In genomic region chr6:166584813-166585429, GRCh38 we compare ENCODE assay signal across 17 cellular contexts. TPM values are rescaled to one million over a fixed set of nuclear protein-coding genes. Genes with fewer than 3 reads are reported as not detected.
DNase-seq lines count a peak whose midpoint lies in the region; ATAC-seq and TF ChIP-seq lines count a peak whose summit lies in the region.
"Had no signal": no experiment of that assay in that cellular context is flagged by ENCODE, and none has a peak within 500 bp of the region (broad histone marks: within the 10 kb centered on the region; RNA-seq: fewer than 3 reads in every experiment).

No MANE protein-coding gene starts in this region.

- H3K4me3 ChIP-seq in choroid plexus epithelial cell (ENCODE audit: low read depth, low read length) = no peak overlapping the region
- H3K4me3 ChIP-seq: BLaER1, HAP-1, Peyer's patch had no signal

- peak; percentile 48 for DNase-seq in CD1c-positive myeloid dendritic cell (ENCODE audit: extremely low spot score)
- DNase-seq in MV-4-11 (lab: John Stamatoyannopoulos, UW) = peak; percentile 29
- peak; percentile 58 for DNase-seq in choroid plexus epithelial cell (ENCODE audit: low read depth)
- DNase-seq in superior temporal gyrus (ENCODE audit: extremely low spot score) = peak; percentile 56
- no peak for DNase-seq in NOMO-1 treated with DMSO at 0.1 percent for 48 hours (lab: John Stamatoyannopoulos, UW; ENCODE audit: unreplicated experiment)
- no peak for DNase-seq in HT-29 (ENCODE audit: low spot score)
- DNase-seq: ACHN, KG1, NCI-H1436, NCI-H2029, NCI-H2171, NCI-H774, Peyer's patch, T-cell had no signal

- no peak for ATAC-seq in GM19452 (IDR thresholded peaks at IDR 0.05; ENCODE audit: unreplicated experiment)
- ATAC-seq: T-cell had no signal

- TF ChIP-seq CTCF in choroid plexus epithelial cell (conservative IDR thresholded peaks at IDR 0.05; ENCODE audit: low read depth, low read length) = no peak

RNA-seq across cellular contexts. Expression of gene RAMACL, which starts 1.6 kb away (rescaled TPM):
- total RNA-seq in HT-29 (2014; rRNA removed; shearing (Covaris generic)) = 0.15 TPM in 1 of 2 replicates, not detected in the other

RNA-seq across cellular contexts. Expression of gene RPS6KA2, which starts 42.1 kb away (rescaled TPM):
- total RNA-seq in HT-29 (2014; rRNA removed; shearing (Covaris generic)) = 1.1 and 3.4 TPM in 2 replicates

Comparison
In these comparisons a context has a peak if more than half of its experiments do, and no peak if none do; other contexts are left out.
1. DNase-seq: peak in CD1c-positive myeloid dendritic cell (single experiment), MV-4-11 (single experiment), choroid plexus epithelial cell (single experiment) and superior temporal gyrus (single experiment); none in NOMO-1 treated with DMSO at 0.1 percent for 48 hours (single experiment) and HT-29 (single experiment).